18 cellular contexts compared by ENCODE assay signal in genomic region chr16:14369734-14370598, GRCh38.
DNase-seq lines count a peak whose midpoint lies in the region; ATAC-seq, FAIRE-seq and TF ChIP-seq lines count a peak whose summit lies in the region.
"Had no signal": no experiment of that assay in that cellular context is flagged by ENCODE, and none has a peak within 500 bp of the region (broad histone marks: within the 10 kb centered on the region; RNA-seq: fewer than 3 reads in every experiment).

No MANE protein-coding gene starts in this region.

- H3K27ac ChIP-seq in HepG2 (ENCODE audit: extremely low read length, insufficient read depth, low read length) (no peak overlapping the region), suprapubic skin (peak overlapping the region; percentile 43)
- H3K27ac ChIP-seq: right lobe of liver had no signal

- H3K27me3 ChIP-seq in HepG2 (ENCODE audit: control insufficient read depth in 1 of 2, insufficient read depth in 2 of 2, low read length in 2 of 2) = no peaks in the 10 kb centered on the region
- no peaks in the 10 kb centered on the region for H3K27me3 ChIP-seq in suprapubic skin
- H3K27me3 ChIP-seq: right lobe of liver had no signal

- H3K4me3 Mint-ChIP-seq in endothelial cell (ENCODE audit: unreplicated experiment) (peak overlapping the region; percentile 77), CD14-positive monocyte (peak overlapping the region in 1 of 2 donors; percentile 39)
- H3K4me3 Mint-ChIP-seq: activated CD4-positive, alpha-beta T cell treated with anti-CD3 and anti-CD28 coated beads, Interleukin-2, amount 10 ng/mL, durations not matched to agents 24 days and 14 days; activated T-cell treated with anti-CD3 and anti-CD28 coated beads, Interleukin-2, amount 50 U/mL, for 72 hours; CD8-positive, alpha-beta memory T cell; immature natural killer cell; stimulated activated naive CD8-positive, alpha-beta T cell treated with anti-CD3 and anti-CD28 coated beads, Interleukin-15, amount 100 ng/mL, for 72 hours; T-cell had no signal

- BruUV-seq in HepG2 (replicated peaks; lab: Mats Ljungman, UMichigan) = no TSS peak

- peak; percentile 47 for DNase-seq in LHCN-M2 (ENCODE audit: low read depth)
- DNase-seq in endothelial cell (ENCODE audit: low spot score) = no peak
- DNase-seq in HepG2 (ENCODE audit: low spot score) = no peak
- no peak for DNase-seq in suprapubic skin (ENCODE audit: low spot score in 2 of 2)
- no peak for DNase-seq in GM19240 (ENCODE audit: insufficient read length, low spot score)
- no peak for DNase-seq in left lobe of liver (ENCODE audit: low spot score)
- no peak for DNase-seq in CD14-positive monocyte (ENCODE audit: low spot score)
- DNase-seq: activated CD4-positive, alpha-beta T cell treated with anti-CD3 and anti-CD28 coated beads, Interleukin-2, amount 10 ng/mL, durations not matched to agents 24 days and 14 days; activated T-cell treated with anti-CD3 and anti-CD28 coated beads, Interleukin-2, amount 50 U/mL, for 72 hours; amniotic stem cell; CD8-positive, alpha-beta memory T cell; cortex of kidney; immature natural killer cell; NCI-H2227 treated with DMSO at 0.1 percent for 48 hours; right lobe of liver; stimulated activated naive CD8-positive, alpha-beta T cell treated with anti-CD3 and anti-CD28 coated beads, Interleukin-15, amount 100 ng/mL, for 72 hours; T-cell had no signal

- no peak for ATAC-seq in HepG2
- no peak for ATAC-seq in left lobe of liver
- ATAC-seq in HG03378 (IDR thresholded peaks at IDR 0.05; ENCODE audit: unreplicated experiment) = no peak
- ATAC-seq: activated T-cell treated with anti-CD3 and anti-CD28 coated beads, Interleukin-2, amount 50 U/mL, for 72 hours; stimulated activated naive CD8-positive, alpha-beta T cell treated with anti-CD3 and anti-CD28 coated beads, Interleukin-15, amount 100 ng/mL, for 72 hours; T-cell had no signal

- H3K36me3 Mint-ChIP-seq in endothelial cell (ENCODE audit: low read depth, unreplicated experiment) (peaks cover 3% of the 10 kb centered on the region), CD14-positive monocyte (no peaks in the 10 kb centered on the region)
- H3K36me3 Mint-ChIP-seq: CD8-positive, alpha-beta memory T cell; immature natural killer cell; T-cell had no signal

- H3K4me3 ChIP-seq in HepG2 (replicated peaks in 1 of 3; ENCODE audit: insufficient read depth in 1 of 3, low read depth in 2 of 3, low read length in 3 of 3) (no peak overlapping the region), suprapubic skin (no peak overlapping the region)
- H3K4me3 ChIP-seq: right lobe of liver had no signal

- no peaks in the 10 kb centered on the region for H3K9me3 ChIP-seq in HepG2 (ENCODE audit: low read length)
- H3K9me3 ChIP-seq in suprapubic skin = no peaks in the 10 kb centered on the region
- H3K9me3 ChIP-seq: right lobe of liver had no signal

- no peaks in the 10 kb centered on the region for H4K20me1 ChIP-seq in HepG2 (ENCODE audit: insufficient read depth, low read length)

- H3K4me2 ChIP-seq in HepG2 (ENCODE audit: low read depth, low read length) = no peak overlapping the region; the same call in 1 of the 2 replicates

- no peak overlapping the region for H2AFZ ChIP-seq in HepG2 (ENCODE audit: low read length)

- peaks cover 54% of the 10 kb centered on the region for H3K4me1 ChIP-seq in HepG2 (ENCODE audit: insufficient read depth, low read length)
- H3K4me1 ChIP-seq in suprapubic skin = peaks cover 35% of the 10 kb centered on the region
- H3K4me1 ChIP-seq: right lobe of liver had no signal

- no peaks in the 10 kb centered on the region for H3K79me2 ChIP-seq in HepG2 (ENCODE audit: insufficient read depth, low read length)

- no peaks in the 10 kb centered on the region for H3K4me1 Mint-ChIP-seq in endothelial cell (ENCODE audit: unreplicated experiment)
- peaks cover 12% of the 10 kb centered on the region for H3K4me1 Mint-ChIP-seq in CD14-positive monocyte
- H3K4me1 Mint-ChIP-seq: activated CD4-positive, alpha-beta T cell treated with anti-CD3 and anti-CD28 coated beads, Interleukin-2, amount 10 ng/mL, durations not matched to agents 24 days and 14 days; CD8-positive, alpha-beta memory T cell; immature natural killer cell; stimulated activated naive CD8-positive, alpha-beta T cell treated with anti-CD3 and anti-CD28 coated beads, Interleukin-15, amount 100 ng/mL, for 72 hours had no signal

- TF ChIP-seq EP300 in HepG2 (IDR thresholded peaks at IDR 0.05; ENCODE audit: low read depth in 2 of 2, low read length in 2 of 2) = no peak
- no peak for TF ChIP-seq EP300 in HepG2 (CRISPR knock-in tag; IDR thresholded peaks at IDR 0.05; ENCODE audit: borderline replicate concordance)
- TF ChIP-seq EP300 in suprapubic skin (IDR thresholded peaks at IDR 0.05) = no peak

- H3K9ac ChIP-seq in HepG2 (ENCODE audit: insufficient read depth, low read depth, low read length) = no peak overlapping the region

- WGBS in HepG2 (ENCODE audit: low lambda C conversion rate) = 80% methylated on average over 24 of the region's 26 CpGs
- 25% methylated on average over 25 of the region's 26 CpGs for WGBS in suprapubic skin

- H3K9me3 Mint-ChIP-seq in endothelial cell (ENCODE audit: unreplicated experiment) = no peaks in the 10 kb centered on the region
- H3K9me3 Mint-ChIP-seq in CD14-positive monocyte = no peaks in the 10 kb centered on the region
- H3K9me3 Mint-ChIP-seq: activated CD4-positive, alpha-beta T cell treated with anti-CD3 and anti-CD28 coated beads, Interleukin-2, amount 10 ng/mL, durations not matched to agents 24 days and 14 days; activated T-cell treated with anti-CD3 and anti-CD28 coated beads, Interleukin-2, amount 50 U/mL, for 72 hours; CD8-positive, alpha-beta memory T cell; immature natural killer cell; stimulated activated naive CD8-positive, alpha-beta T cell treated with anti-CD3 and anti-CD28 coated beads, Interleukin-15, amount 100 ng/mL, for 72 hours; T-cell had no signal

- TF ChIP-seq POLR2A in HepG2 (IDR thresholded peaks at IDR 0.05; ENCODE audit: insufficient read depth in 1 of 2, low read depth in 2 of 2, low read length in 2 of 2) (no peak), suprapubic skin (IDR thresholded peaks at IDR 0.05) (no peak)

- intact Hi-C loops in HepG2 (cut with micrococcal nuclease; ENCODE audit: unreplicated experiment) = no loop called here
- intact Hi-C loops in CD14-positive monocyte (cut with micrococcal nuclease) = no loop called here

- CTCF ChIA-PET in HepG2 (lab: Yijun Ruan, JAX; ENCODE audit: low intra/inter-chr PET ratio, low total read pairs) = no interaction called here

- POLR2A ChIA-PET in HepG2 (lab: Yijun Ruan, JAX) = interaction anchor here (2.1 kb wide), 1 partner anchor 36 kb away, joined by 4 read pairs; no protein-coding TSS in a partner anchor

- H3K36me3 ChIP-seq in HepG2 (replicated peaks in 1 of 2; ENCODE audit: control insufficient read depth in 1 of 2, insufficient read depth in 2 of 2, low read length in 2 of 2) (no peaks in the 10 kb centered on the region), suprapubic skin (no peaks in the 10 kb centered on the region)
- H3K36me3 ChIP-seq: right lobe of liver had no signal

- no peak for FAIRE-seq in HepG2 (lab: Jason Lieb, UNC)

- in situ Hi-C loops in HepG2 (cut with HindIII; ENCODE audit: extremely low pct_ligation_motif_present, low pct_unique_long_range_greater_than_20kb) = no loop called here

- no peak for TF ChIP-seq CTCF in endothelial cell (IDR thresholded peaks at IDR 0.05; ENCODE audit: unreplicated experiment)
- TF ChIP-seq CTCF in HepG2 (CRISPR knock-in tag; IDR thresholded peaks at IDR 0.05) = no peak
- no peak for TF ChIP-seq CTCF in suprapubic skin (IDR thresholded peaks at IDR 0.05)
- TF ChIP-seq CTCF in CD14-positive monocyte (IDR thresholded peaks at IDR 0.05) = no peak

- no peak for TF ChIP-seq RAD21 in HepG2 (CRISPR knock-in tag; IDR thresholded peaks at IDR 0.05)

- peaks cover 2% of the 10 kb centered on the region for H3K27me3 Mint-ChIP-seq in endothelial cell (ENCODE audit: unreplicated experiment)
- H3K27me3 Mint-ChIP-seq in CD14-positive monocyte (ENCODE audit: low read depth in 3 of 3) = peaks cover 8 to 15% (median 10%) of the 10 kb centered on the region in 3 donors
- H3K27me3 Mint-ChIP-seq: activated CD4-positive, alpha-beta T cell treated with anti-CD3 and anti-CD28 coated beads, Interleukin-2, amount 10 ng/mL, durations not matched to agents 24 days and 14 days; stimulated activated naive CD8-positive, alpha-beta T cell treated with anti-CD3 and anti-CD28 coated beads, Interleukin-15, amount 100 ng/mL, for 72 hours had no signal

- H3K27ac Mint-ChIP-seq in endothelial cell (ENCODE audit: unreplicated experiment) = no peak overlapping the region
- H3K27ac Mint-ChIP-seq in CD14-positive monocyte = peak overlapping the region in 1 of 7 donors; percentile 13
- H3K27ac Mint-ChIP-seq: activated CD4-positive, alpha-beta T cell treated with anti-CD3 and anti-CD28 coated beads, Interleukin-2, amount 10 ng/mL, durations not matched to agents 24 days and 14 days; activated T-cell treated with anti-CD3 and anti-CD28 coated beads, Interleukin-2, amount 50 U/mL, for 72 hours; CD8-positive, alpha-beta memory T cell; immature natural killer cell; stimulated activated naive CD8-positive, alpha-beta T cell treated with anti-CD3 and anti-CD28 coated beads, Interleukin-15, amount 100 ng/mL, for 72 hours; T-cell had no signal

TF ChIP-seq in HepG2, 621 proteins besides CTCF, POLR2A, EP300 and RAD21 (continues in another document):
- TF ChIP-seq UBTF (CRISPR knock-in tag; IDR thresholded peaks at IDR 0.05) = 0 out of 2 replicates have a peak, but pooled peaks have one; percentile 15
- 0 out of 2 replicates have a peak, but pooled peaks have one; percentile 72 for TF ChIP-seq ZNF83 (CRISPR knock-in tag; IDR thresholded peaks at IDR 0.05; ENCODE audit: borderline replicate concordance)
- peak; percentile 79 for TF ChIP-seq ZNF740 (CRISPR knock-in tag; IDR thresholded peaks at IDR 0.05)
